ENCODE assay signal across 12 cellular contexts in genomic region chr15:68364660-68365035, GRCh38.
A peak's percentile ranks its signal among the peaks of the same experiment; 100 is the strongest.
DNase-seq lines count a peak whose midpoint lies in the region; ATAC-seq and TF ChIP-seq lines count a peak whose summit lies in the region.
"Had no signal": no experiment of that assay in that cellular context is flagged by ENCODE, and none has a peak within 500 bp of the region (broad histone marks: within the 10 kb centered on the region; RNA-seq: fewer than 3 reads in every experiment).

No MANE protein-coding gene starts in this region.

- H3K27ac ChIP-seq in right atrium auricular region, result peak overlapping the region; percentile 86 to 93
- peak overlapping the region; percentile 19 for H3K27ac ChIP-seq in skeletal muscle tissue (ENCODE audit: low read depth, low read length)

- H3K4me3 ChIP-seq in right atrium auricular region (peak overlapping the region; percentile 1), skeletal muscle tissue (ENCODE audit: low read length in 3 of 3) (peak overlapping the region in 1 of 3 donors; percentile 29)

- peak; percentile 9 for ATAC-seq in Right ventricle myocardium inferior
- no peak for ATAC-seq in GM21381 (IDR thresholded peaks at IDR 0.05; ENCODE audit: unreplicated experiment)
- ATAC-seq: T-helper 17 cell had no signal

- DNase-seq in Right ventricle myocardium inferior (ENCODE audit: missing footprints), result no peak
- no peak for DNase-seq in cardiac septum (ENCODE audit: low spot score)
- no peak for DNase-seq in right atrium auricular region (ENCODE audit: low spot score)
- DNase-seq in mesenteric fat pad (ENCODE audit: low spot score), result no peak
- DNase-seq in NCI-H1105 (lab: John Stamatoyannopoulos, UW), result no peak
- DNase-seq in stimulated activated CD4-positive, alpha-beta T cell treated with anti-CD3 and anti-CD28 coated beads, Interleukin-12 subunit alpha, Interleukin-12 subunit beta, amount 100 ng/mL, for 4 hours, result no peak
- DNase-seq: amniotic stem cell, NCI-H748 treated with DMSO at 0.1 percent for 48 hours, OCI-M1, T-helper 17 cell had no signal

- H3K36me3 ChIP-seq in right atrium auricular region (no peaks in the 10 kb centered on the region), skeletal muscle tissue (ENCODE audit: control insufficient read depth in 3 of 3, insufficient read depth in 3 of 3, low read length in 3 of 3) (no peaks in the 10 kb centered on the region)

- TF ChIP-seq CTCF in right atrium auricular region (IDR thresholded peaks at IDR 0.05), result no peak

- H3K4me1 ChIP-seq in right atrium auricular region (peaks cover 0 to 87% of the 10 kb centered on the region in 2 donors), skeletal muscle tissue (ENCODE audit: control insufficient read depth in 3 of 3, insufficient read depth in 3 of 3, low read length in 3 of 3) (peaks cover 57 to 67% (median 65%) of the 10 kb centered on the region in 3 donors)

- no peaks in the 10 kb centered on the region for H3K27me3 ChIP-seq in right atrium auricular region
- H3K27me3 ChIP-seq in skeletal muscle tissue (ENCODE audit: control insufficient read depth in 3 of 3, insufficient read depth in 3 of 3, low read length in 3 of 3), result no peaks in the 10 kb centered on the region

- peak overlapping the region in 1 of 3 donors; percentile 54 for H3K9ac ChIP-seq in skeletal muscle tissue (ENCODE audit: low read depth in 1 of 3, low read length in 3 of 3)

- intact Hi-C loops in Right ventricle myocardium inferior (cut with DNase I), result loop anchor here (2.0 kb wide), 1 partner anchor 24 kb away; no protein-coding TSS in a partner anchor
- intact Hi-C loops in cardiac septum (cut with DNase I), result loop anchor here (5.0 to 10.0 kb wide), 2 partner anchors 57 to 180 kb away; no protein-coding TSS in a partner anchor

- no peaks in the 10 kb centered on the region for H3K9me3 ChIP-seq in right atrium auricular region
- no peaks in the 10 kb centered on the region for H3K9me3 ChIP-seq in skeletal muscle tissue (ENCODE audit: control insufficient read depth in 3 of 3, low read length in 3 of 3)
